3 cellular contexts compared by ENCODE assay signal in genomic region chr17:15200574-15200973, GRCh38.
DNase-seq lines count a peak whose midpoint lies in the region; ATAC-seq and TF ChIP-seq lines count a peak whose summit lies in the region.
"Not testable (repeated sequence)": the region's sequence is repeated elsewhere in the genome, so short reads cannot be mapped to it uniquely, and the experiment has no call there.

No MANE protein-coding gene starts in this region.

- not testable (repeated sequence) for H3K27ac ChIP-seq in HEK293 (ENCODE audit: extremely low read depth, low read depth, low read length)

- H3K4me1 ChIP-seq in HEK293 (ENCODE audit: control insufficient read depth, insufficient read depth, low read length): not testable (repeated sequence)

- DNase-seq in central memory CD8-positive, alpha-beta T cell (ENCODE audit: low spot score in 2 of 2): not testable (repeated sequence)
- DNase-seq in choroid plexus epithelial cell (ENCODE audit: low read depth): peak; percentile 9

- CTCF ChIA-PET in HEK293 (lab: Yijun Ruan, JAX): not testable (repeated sequence)

- not testable (repeated sequence) for ATAC-seq in central memory CD8-positive, alpha-beta T cell (replicated peaks; ENCODE audit: extremely low read depth, poor library complexity, severe bottlenecking)

- POLR2A ChIA-PET in HEK293 (lab: Yijun Ruan, JAX): not testable (repeated sequence)

- peaks cover 18% of the 10 kb centered on the region for H3K9me3 Mint-ChIP-seq in central memory CD8-positive, alpha-beta T cell

- H3K9me3 ChIP-seq in HEK293 (ENCODE audit: control insufficient read depth, insufficient read depth, low read depth, low read length): not testable (repeated sequence)

- not testable (repeated sequence) for H3K4me1 Mint-ChIP-seq in central memory CD8-positive, alpha-beta T cell

- not testable (repeated sequence) for H3K4me3 Mint-ChIP-seq in central memory CD8-positive, alpha-beta T cell

- not testable (repeated sequence) for H3K36me3 Mint-ChIP-seq in central memory CD8-positive, alpha-beta T cell (ENCODE audit: insufficient read depth)

- not testable (repeated sequence) for H3K36me3 ChIP-seq in HEK293 (ENCODE audit: control insufficient read depth in 2 of 2, insufficient read depth in 1 of 2, low read length in 2 of 2)

- H3K4me3 ChIP-seq in HEK293 (ENCODE audit: low read depth, low read length); choroid plexus epithelial cell (ENCODE audit: low read depth, low read length): not testable (repeated sequence)

- H3K27ac Mint-ChIP-seq in central memory CD8-positive, alpha-beta T cell (ENCODE audit: low read depth): peak overlapping the region; percentile 52

- H3K27me3 Mint-ChIP-seq in central memory CD8-positive, alpha-beta T cell: peaks cover 68% of the 10 kb centered on the region

- TF ChIP-seq CTCF in HEK293 (tag by site-specific recombination; IDR thresholded peaks at IDR 0.05); choroid plexus epithelial cell (conservative IDR thresholded peaks at IDR 0.05; ENCODE audit: low read depth, low read length): not testable (repeated sequence)

TF ChIP-seq in HEK293, 187 proteins besides CTCF, POLR2A, EP300 and RAD21:
- TF ChIP-seq ZNF529 (tag by site-specific recombination; IDR thresholded peaks at IDR 0.05; ENCODE audit: insufficient replicate concordance) (peak; percentile 89), SETDB1 (IDR thresholded peaks at IDR 0.05; ENCODE audit: insufficient read length, low read length) (peak; percentile 93)
TF ChIP-seq in HEK293: peak in this region for 2; not testable (repeated sequence) for 185.
